Comparison of ENCODE assay signal across 13 cellular contexts in genomic region chr11:629237-629583, GRCh38. TPM values are rescaled to one million over a fixed set of nuclear protein-coding genes. Genes with fewer than 3 reads are reported as not detected.
DNase-seq lines count a peak whose midpoint lies in the region; ATAC-seq and TF ChIP-seq lines count a peak whose summit lies in the region.
"Had no signal": no experiment of that assay in that cellular context is flagged by ENCODE, and none has a peak within 500 bp of the region (broad histone marks: within the 10 kb centered on the region; RNA-seq: fewer than 3 reads in every experiment).

No MANE protein-coding gene starts in this region.

- no peaks in the 10 kb centered on the region for H4K20me1 ChIP-seq in GM23248 (ENCODE audit: insufficient read depth)

- H3K27me3 ChIP-seq in CD8-positive, alpha-beta T cell (ENCODE audit: insufficient read depth, low read length), result peaks cover 6% of the 10 kb centered on the region
- H3K27me3 ChIP-seq in GM23248 (replicated peaks; ENCODE audit: insufficient read depth) (no peaks in the 10 kb centered on the region), mesendoderm (ENCODE audit: insufficient read depth, low read length, poor library complexity) (no peaks in the 10 kb centered on the region)

- no peaks in the 10 kb centered on the region for H3K36me3 Mint-ChIP-seq in CD8-positive, alpha-beta T cell
- no peaks in the 10 kb centered on the region for H3K36me3 Mint-ChIP-seq in activated CD4-positive, alpha-beta memory T cell treated with anti-CD3 and anti-CD28 coated beads for 36 hours

- no peak overlapping the region for H4K8ac ChIP-seq in mesendoderm (ENCODE audit: low read depth, low read length)

- H3K79me2 ChIP-seq in GM23248 (ENCODE audit: insufficient read depth) (no peaks in the 10 kb centered on the region), mesendoderm (ENCODE audit: control insufficient read depth, insufficient read depth, low read length) (no peaks in the 10 kb centered on the region)

- CTCF ChIA-PET in CD8-positive, alpha-beta T cell (lab: Charles Lee), result no interaction called here
- CTCF ChIA-PET in activated CD4-positive, alpha-beta memory T cell treated with anti-CD3 and anti-CD28 coated beads for 36 hours (lab: Charles Lee), result interaction anchor here (1.4 kb wide), 1 partner anchor 97 kb away, joined by 4 read pairs; no protein-coding TSS in a partner anchor

- H3K9me3 Mint-ChIP-seq in CD8-positive, alpha-beta T cell, result no peaks in the 10 kb centered on the region
- no peaks in the 10 kb centered on the region for H3K9me3 Mint-ChIP-seq in activated CD4-positive, alpha-beta memory T cell treated with anti-CD3 and anti-CD28 coated beads for 36 hours

- H3K4me3 ChIP-seq in CD8-positive, alpha-beta T cell (ENCODE audit: low read depth, low read length), result no peak overlapping the region
- no peak overlapping the region for H3K4me3 ChIP-seq in GM23248
- no peak overlapping the region for H3K4me3 ChIP-seq in mesendoderm (ENCODE audit: low read length)

- peak in 1 of 7 experiments; percentile 23 for DNase-seq in CD8-positive, alpha-beta T cell
- no peak for DNase-seq in GM23248
- peak; percentile 48 for DNase-seq in activated CD4-positive, alpha-beta memory T cell treated with anti-CD3 and anti-CD28 coated beads for 36 hours
- peak; percentile 50 for DNase-seq in mesendoderm
- no peak for DNase-seq in globus pallidus (ENCODE audit: low spot score)
- DNase-seq in NCI-H82 (lab: John Stamatoyannopoulos, UW), result no peak
- no peak for DNase-seq in DMS53 treated with DMSO at 0.1 percent for 48 hours (lab: John Stamatoyannopoulos, UW; ENCODE audit: unreplicated experiment)
- no peak for DNase-seq in stimulated activated CD4-positive, alpha-beta T cell treated with anti-CD3 and anti-CD28 coated beads, Interleukin-2, amount 100 ng/mL, for 48 hours
- DNase-seq: DMS153 had no signal

- POLR2A ChIA-PET in CD8-positive, alpha-beta T cell (lab: Charles Lee), result no interaction called here
- POLR2A ChIA-PET in activated CD4-positive, alpha-beta memory T cell treated with anti-CD3 and anti-CD28 coated beads for 36 hours (lab: Charles Lee), result interaction anchor here (0.7 to 0.8 kb wide), 2 partner anchors 15 to 77 kb away, joined by 3 to 4 read pairs; partner anchors contain the start of gene EPS8L2

- no peaks in the 10 kb centered on the region for H3K36me3 ChIP-seq in CD8-positive, alpha-beta T cell (ENCODE audit: insufficient read depth, low read length)
- H3K36me3 ChIP-seq in GM23248 (ENCODE audit: low read depth) (no peaks in the 10 kb centered on the region), mesendoderm (ENCODE audit: control insufficient read depth, insufficient read depth, low read length) (no peaks in the 10 kb centered on the region)

- in situ Hi-C loops in GM23248 (cut with MboI), result no loop called here

- H3K9me2 ChIP-seq in GM23248 (ENCODE audit: insufficient read depth), result no peaks in the 10 kb centered on the region

- H3K56ac ChIP-seq in mesendoderm (ENCODE audit: low read length), result no peak overlapping the region

- H3K18ac ChIP-seq in mesendoderm (ENCODE audit: low read length), result no peak overlapping the region

- peaks cover 10% of the 10 kb centered on the region for H3F3A ChIP-seq in GM23248 (ENCODE audit: insufficient read depth)

- no peak overlapping the region for H3K23ac ChIP-seq in mesendoderm (ENCODE audit: low read length)

- no peak overlapping the region for H4K5ac ChIP-seq in mesendoderm (ENCODE audit: low read length)

- no peak overlapping the region for H3K27ac ChIP-seq in CD8-positive, alpha-beta T cell (ENCODE audit: low read depth, low read length)
- H3K27ac ChIP-seq in GM23248 (no peak overlapping the region), mesendoderm (ENCODE audit: low read depth, low read length) (no peak overlapping the region)
- H3K27ac ChIP-seq: epithelial cell of prostate had no signal

- peaks cover 21% of the 10 kb centered on the region for H3K27me3 Mint-ChIP-seq in CD8-positive, alpha-beta T cell (ENCODE audit: low read depth)
- H3K27me3 Mint-ChIP-seq in activated CD4-positive, alpha-beta memory T cell treated with anti-CD3 and anti-CD28 coated beads for 36 hours, result peaks cover 10% of the 10 kb centered on the region

- H3K9ac ChIP-seq in GM23248, result peak overlapping the region; percentile 48
- no peak overlapping the region for H3K9ac ChIP-seq in mesendoderm (ENCODE audit: low read length)

- ATAC-seq in CD8-positive, alpha-beta T cell, result peak; percentile 37

- TF ChIP-seq CTCF in CD8-positive, alpha-beta T cell (IDR thresholded peaks at IDR 0.05), result no peak

- intact Hi-C loops in CD8-positive, alpha-beta T cell (cut with DNase I, micrococcal nuclease), result no loop called here
- intact Hi-C loops in activated CD4-positive, alpha-beta memory T cell treated with anti-CD3 and anti-CD28 coated beads for 36 hours (cut with micrococcal nuclease), result no loop called here

- H2BK5ac ChIP-seq in mesendoderm (ENCODE audit: low read length), result no peak overlapping the region

- H2AFZ ChIP-seq in GM23248, result no peak overlapping the region

- no peaks in the 10 kb centered on the region for H3K79me1 ChIP-seq in mesendoderm (ENCODE audit: low read length)

- no peaks in the 10 kb centered on the region for H3K9me3 ChIP-seq in CD8-positive, alpha-beta T cell (ENCODE audit: low read length)
- H3K9me3 ChIP-seq in GM23248 (ENCODE audit: low read depth), result no peaks in the 10 kb centered on the region

- no peak overlapping the region for H3K4ac ChIP-seq in mesendoderm (ENCODE audit: low read depth, low read length)

- H3K4me2 ChIP-seq in GM23248 (ENCODE audit: unreplicated experiment) (peak overlapping the region; percentile 14), mesendoderm (ENCODE audit: low read length) (no peak overlapping the region)

- H2AK5ac ChIP-seq in mesendoderm (ENCODE audit: low read length), result no peak overlapping the region

- H3K4me1 Mint-ChIP-seq in CD8-positive, alpha-beta T cell (ENCODE audit: low read depth), result peaks cover 18% of the 10 kb centered on the region
- peaks cover 20% of the 10 kb centered on the region for H3K4me1 Mint-ChIP-seq in activated CD4-positive, alpha-beta memory T cell treated with anti-CD3 and anti-CD28 coated beads for 36 hours (ENCODE audit: low read depth)

- no peak overlapping the region for H2BK120ac ChIP-seq in mesendoderm (ENCODE audit: low read depth, low read length)

- peak overlapping the region; percentile 24 for H3K4me3 Mint-ChIP-seq in CD8-positive, alpha-beta T cell
- no peak overlapping the region for H3K4me3 Mint-ChIP-seq in activated CD4-positive, alpha-beta memory T cell treated with anti-CD3 and anti-CD28 coated beads for 36 hours

- peaks cover 10% of the 10 kb centered on the region for H3K4me1 ChIP-seq in CD8-positive, alpha-beta T cell (ENCODE audit: insufficient read depth, low read length)
- H3K4me1 ChIP-seq in GM23248 (ENCODE audit: insufficient read depth) (peaks cover 5% of the 10 kb centered on the region), mesendoderm (ENCODE audit: control insufficient read depth, low read depth, low read length) (no peaks in the 10 kb centered on the region)

- WGBS in GM23248 (ENCODE audit: low coverage in 1 of 2, low lambda C conversion rate in 2 of 2, missing lambda C conversion rate in 2 of 2), 2 experiments, result 80 to 81% methylated on average over 10 of the region's 10 CpGs
- WGBS in mesendoderm (ENCODE audit: extremely low coverage, insufficient coverage, low lambda C conversion rate), result no CpG with 5 or more reads among the region's 10 CpGs

- H3K27ac Mint-ChIP-seq in CD8-positive, alpha-beta T cell, result no peak overlapping the region
- no peak overlapping the region for H3K27ac Mint-ChIP-seq in activated CD4-positive, alpha-beta memory T cell treated with anti-CD3 and anti-CD28 coated beads for 36 hours

- H2BK15ac ChIP-seq in mesendoderm (replicated peaks; ENCODE audit: low read depth), result no peak overlapping the region

RNA-seq across cellular contexts. Expression of gene SCT, which starts 2.2 kb away (rescaled TPM):
- total RNA-seq in CD8-positive, alpha-beta T cell, result not detected
- not detected in 2 replicates for total RNA-seq in GM23248 (2014; rRNA removed; shearing (Covaris generic))
- polyA plus RNA-seq in GM23248 (2016; fragmentation: Nextera tagmentation; extraction: Ambion mirVana), result not detected in 2 replicates
- total RNA-seq in activated CD4-positive, alpha-beta memory T cell treated with anti-CD3 and anti-CD28 coated beads for 36 hours, result not detected
- 2.4 TPM for polyA plus RNA-seq in mesendoderm (2013, experiment 1 of 2)
- 1.7 TPM for polyA plus RNA-seq in mesendoderm (2013, experiment 2 of 2)
- total RNA-seq: M059J, RPMI7951, ureter had no signal

RNA-seq across cellular contexts. Expression of gene CDHR5, which starts 4.5 kb away (rescaled TPM):
- not detected for total RNA-seq in CD8-positive, alpha-beta T cell
- total RNA-seq in GM23248 (2014; rRNA removed; shearing (Covaris generic)), result not detected in 2 replicates
- not detected in 2 replicates for polyA plus RNA-seq in GM23248 (2016; fragmentation: Nextera tagmentation; extraction: Ambion mirVana)
- total RNA-seq in activated CD4-positive, alpha-beta memory T cell treated with anti-CD3 and anti-CD28 coated beads for 36 hours, result not detected
- 0.01 TPM for polyA plus RNA-seq in mesendoderm (2013, experiment 1 of 2)
- 0.01 TPM for polyA plus RNA-seq in mesendoderm (2013, experiment 2 of 2)
- total RNA-seq: M059J, RPMI7951, ureter had no signal

RNA-seq across cellular contexts. Expression of gene DRD4, which starts 7.9 kb away (rescaled TPM):
- under 1 TPM; 0.72 to 0.79 TPM for total RNA-seq in CD8-positive, alpha-beta T cell
- total RNA-seq in GM23248 (2014; rRNA removed; shearing (Covaris generic)), result not detected in 2 replicates
- not detected in 2 replicates for polyA plus RNA-seq in GM23248 (2016; fragmentation: Nextera tagmentation; extraction: Ambion mirVana)
- under 1 TPM; 0.21 to 0.39 TPM for total RNA-seq in activated CD4-positive, alpha-beta memory T cell treated with anti-CD3 and anti-CD28 coated beads for 36 hours
- 0.10 TPM for polyA plus RNA-seq in mesendoderm (2013, experiment 1 of 2)
- 0.18 TPM for polyA plus RNA-seq in mesendoderm (2013, experiment 2 of 2)
- total RNA-seq: M059J, RPMI7951 had no signal

RNA-seq across cellular contexts. Expression of gene IRF7, which starts 13.5 kb away (rescaled TPM):
- 100 to 1,000 TPM; 102 to 106 TPM for total RNA-seq in CD8-positive, alpha-beta T cell
- total RNA-seq in GM23248 (2014; rRNA removed; shearing (Covaris generic)), result 3.7 and 11.8 TPM in 2 replicates
- polyA plus RNA-seq in GM23248 (2016; fragmentation: Nextera tagmentation; extraction: Ambion mirVana), result 4.7 and 5.1 TPM in 2 replicates
- 10 to 100 TPM; 79.9 to 80.7 TPM for total RNA-seq in activated CD4-positive, alpha-beta memory T cell treated with anti-CD3 and anti-CD28 coated beads for 36 hours
- polyA plus RNA-seq in mesendoderm (2013, experiment 1 of 2), result 4.0 TPM
- polyA plus RNA-seq in mesendoderm (2013, experiment 2 of 2), result 3.8 TPM
- total RNA-seq: M059J had no signal

RNA-seq across cellular contexts. Expression of gene PHRF1, which starts 52.9 kb away (rescaled TPM):
- 10 to 100 TPM; 43.2 to 44.9 TPM for total RNA-seq in CD8-positive, alpha-beta T cell
- 27.7 and 30.5 TPM in 2 replicates for total RNA-seq in GM23248 (2014; rRNA removed; shearing (Covaris generic))
- polyA plus RNA-seq in GM23248 (2016; fragmentation: Nextera tagmentation; extraction: Ambion mirVana), result 10.9 and 11.0 TPM in 2 replicates
- 10 to 100 TPM; 32.4 to 33.5 TPM for total RNA-seq in activated CD4-positive, alpha-beta memory T cell treated with anti-CD3 and anti-CD28 coated beads for 36 hours
- polyA plus RNA-seq in mesendoderm (2013, experiment 1 of 2), result 19.1 TPM
- polyA plus RNA-seq in mesendoderm (2013, experiment 2 of 2), result 18.6 TPM

Comparison
In these comparisons a context has a peak if more than half of its experiments do, and no peak if none do; other contexts are left out.
1. DNase-seq: peak in activated CD4-positive, alpha-beta memory T cell treated with anti-CD3 and anti-CD28 coated beads for 36 hours (single experiment) and mesendoderm (single experiment); none in GM23248 (single experiment), globus pallidus (single experiment), NCI-H82 (single experiment), DMS53 treated with DMSO at 0.1 percent for 48 hours (single experiment) and stimulated activated CD4-positive, alpha-beta T cell treated with anti-CD3 and anti-CD28 coated beads, Interleukin-2, amount 100 ng/mL, for 48 hours (0 of 2).